1 cellular context compared by ENCODE assay signal in the genomic region with DNA sequence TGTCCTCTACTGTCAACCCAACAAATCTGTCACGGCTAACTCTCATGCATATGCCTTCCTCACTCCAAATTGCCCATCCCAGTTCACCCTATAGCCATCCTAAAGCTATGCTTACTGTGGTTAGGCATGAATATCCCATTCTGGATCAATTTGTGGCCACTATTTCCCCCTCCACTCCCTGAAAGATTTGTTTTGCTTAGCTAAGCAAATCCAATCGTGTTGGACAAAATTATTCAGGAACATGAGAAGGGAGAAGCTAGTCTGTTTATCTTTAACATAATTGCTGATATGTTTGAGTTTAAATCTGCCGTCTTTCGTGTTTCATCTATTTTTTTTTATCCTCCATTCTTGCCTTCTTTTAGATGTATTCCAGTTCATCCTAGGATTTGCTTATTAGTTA.
TF ChIP-seq lines count a peak whose summit lies in the region.

No MANE protein-coding gene starts in this region.

TF ChIP-seq in K562, 482 proteins besides CTCF, POLR2A, EP300 and RAD21 (continued from another document):
- TF ChIP-seq, protein P1, sequence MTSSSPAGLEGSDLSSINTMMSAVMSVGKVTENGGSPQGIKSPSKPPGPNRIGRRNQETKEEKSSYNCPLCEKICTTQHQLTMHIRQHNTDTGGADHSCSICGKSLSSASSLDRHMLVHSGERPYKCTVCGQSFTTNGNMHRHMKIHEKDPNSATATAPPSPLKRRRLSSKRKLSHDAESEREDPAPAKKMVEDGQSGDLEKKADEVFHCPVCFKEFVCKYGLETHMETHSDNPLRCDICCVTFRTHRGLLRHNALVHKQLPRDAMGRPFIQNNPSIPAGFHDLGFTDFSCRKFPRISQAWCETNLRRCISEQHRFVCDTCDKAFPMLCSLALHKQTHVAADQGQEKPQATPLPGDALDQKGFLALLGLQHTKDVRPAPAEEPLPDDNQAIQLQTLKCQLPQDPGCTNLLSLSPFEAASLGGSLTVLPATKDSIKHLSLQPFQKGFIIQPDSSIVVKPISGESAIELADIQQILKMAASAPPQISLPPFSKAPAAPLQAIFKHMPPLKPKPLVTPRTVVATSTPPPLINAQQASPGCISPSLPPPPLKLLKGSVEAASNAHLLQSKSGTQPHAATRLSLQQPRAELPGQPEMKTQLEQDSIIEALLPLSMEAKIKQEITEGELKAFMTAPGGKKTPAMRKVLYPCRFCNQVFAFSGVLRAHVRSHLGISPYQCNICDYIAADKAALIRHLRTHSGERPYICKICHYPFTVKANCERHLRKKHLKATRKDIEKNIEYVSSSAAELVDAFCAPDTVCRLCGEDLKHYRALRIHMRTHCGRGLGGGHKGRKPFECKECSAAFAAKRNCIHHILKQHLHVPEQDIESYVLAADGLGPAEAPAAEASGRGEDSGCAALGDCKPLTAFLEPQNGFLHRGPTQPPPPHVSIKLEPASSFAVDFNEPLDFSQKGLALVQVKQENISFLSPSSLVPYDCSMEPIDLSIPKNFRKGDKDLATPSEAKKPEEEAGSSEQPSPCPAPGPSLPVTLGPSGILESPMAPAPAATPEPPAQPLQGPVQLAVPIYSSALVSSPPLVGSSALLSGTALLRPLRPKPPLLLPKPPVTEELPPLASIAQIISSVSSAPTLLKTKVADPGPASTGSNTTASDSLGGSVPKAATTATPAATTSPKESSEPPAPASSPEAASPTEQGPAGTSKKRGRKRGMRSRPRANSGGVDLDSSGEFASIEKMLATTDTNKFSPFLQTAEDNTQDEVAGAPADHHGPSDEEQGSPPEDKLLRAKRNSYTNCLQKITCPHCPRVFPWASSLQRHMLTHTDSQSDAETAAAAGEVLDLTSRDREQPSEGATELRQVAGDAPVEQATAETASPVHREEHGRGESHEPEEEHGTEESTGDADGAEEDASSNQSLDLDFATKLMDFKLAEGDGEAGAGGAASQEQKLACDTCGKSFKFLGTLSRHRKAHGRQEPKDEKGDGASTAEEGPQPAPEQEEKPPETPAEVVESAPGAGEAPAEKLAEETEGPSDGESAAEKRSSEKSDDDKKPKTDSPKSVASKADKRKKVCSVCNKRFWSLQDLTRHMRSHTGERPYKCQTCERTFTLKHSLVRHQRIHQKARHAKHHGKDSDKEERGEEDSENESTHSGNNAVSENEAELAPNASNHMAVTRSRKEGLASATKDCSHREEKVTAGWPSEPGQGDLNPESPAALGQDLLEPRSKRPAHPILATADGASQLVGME (CRISPR knock-in tag; IDR thresholded peaks at IDR 0.05) = no peak
- TF ChIP-seq, protein P2, sequence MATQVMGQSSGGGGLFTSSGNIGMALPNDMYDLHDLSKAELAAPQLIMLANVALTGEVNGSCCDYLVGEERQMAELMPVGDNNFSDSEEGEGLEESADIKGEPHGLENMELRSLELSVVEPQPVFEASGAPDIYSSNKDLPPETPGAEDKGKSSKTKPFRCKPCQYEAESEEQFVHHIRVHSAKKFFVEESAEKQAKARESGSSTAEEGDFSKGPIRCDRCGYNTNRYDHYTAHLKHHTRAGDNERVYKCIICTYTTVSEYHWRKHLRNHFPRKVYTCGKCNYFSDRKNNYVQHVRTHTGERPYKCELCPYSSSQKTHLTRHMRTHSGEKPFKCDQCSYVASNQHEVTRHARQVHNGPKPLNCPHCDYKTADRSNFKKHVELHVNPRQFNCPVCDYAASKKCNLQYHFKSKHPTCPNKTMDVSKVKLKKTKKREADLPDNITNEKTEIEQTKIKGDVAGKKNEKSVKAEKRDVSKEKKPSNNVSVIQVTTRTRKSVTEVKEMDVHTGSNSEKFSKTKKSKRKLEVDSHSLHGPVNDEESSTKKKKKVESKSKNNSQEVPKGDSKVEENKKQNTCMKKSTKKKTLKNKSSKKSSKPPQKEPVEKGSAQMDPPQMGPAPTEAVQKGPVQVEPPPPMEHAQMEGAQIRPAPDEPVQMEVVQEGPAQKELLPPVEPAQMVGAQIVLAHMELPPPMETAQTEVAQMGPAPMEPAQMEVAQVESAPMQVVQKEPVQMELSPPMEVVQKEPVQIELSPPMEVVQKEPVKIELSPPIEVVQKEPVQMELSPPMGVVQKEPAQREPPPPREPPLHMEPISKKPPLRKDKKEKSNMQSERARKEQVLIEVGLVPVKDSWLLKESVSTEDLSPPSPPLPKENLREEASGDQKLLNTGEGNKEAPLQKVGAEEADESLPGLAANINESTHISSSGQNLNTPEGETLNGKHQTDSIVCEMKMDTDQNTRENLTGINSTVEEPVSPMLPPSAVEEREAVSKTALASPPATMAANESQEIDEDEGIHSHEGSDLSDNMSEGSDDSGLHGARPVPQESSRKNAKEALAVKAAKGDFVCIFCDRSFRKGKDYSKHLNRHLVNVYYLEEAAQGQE (CRISPR knock-in tag; IDR thresholded peaks at IDR 0.05; ENCODE audit: low read depth) = no peak
- TF ChIP-seq NFATC3 (IDR thresholded peaks at IDR 0.05) = no peak
- no peak for TF ChIP-seq RBM14 (IDR thresholded peaks at IDR 0.05; ENCODE audit: borderline replicate concordance, insufficient read depth, low read depth, low read length)
- peak; percentile 47 for TF ChIP-seq MAFG (tag; conservative IDR thresholded peaks at IDR 0.05)
- TF ChIP-seq, protein P3, sequence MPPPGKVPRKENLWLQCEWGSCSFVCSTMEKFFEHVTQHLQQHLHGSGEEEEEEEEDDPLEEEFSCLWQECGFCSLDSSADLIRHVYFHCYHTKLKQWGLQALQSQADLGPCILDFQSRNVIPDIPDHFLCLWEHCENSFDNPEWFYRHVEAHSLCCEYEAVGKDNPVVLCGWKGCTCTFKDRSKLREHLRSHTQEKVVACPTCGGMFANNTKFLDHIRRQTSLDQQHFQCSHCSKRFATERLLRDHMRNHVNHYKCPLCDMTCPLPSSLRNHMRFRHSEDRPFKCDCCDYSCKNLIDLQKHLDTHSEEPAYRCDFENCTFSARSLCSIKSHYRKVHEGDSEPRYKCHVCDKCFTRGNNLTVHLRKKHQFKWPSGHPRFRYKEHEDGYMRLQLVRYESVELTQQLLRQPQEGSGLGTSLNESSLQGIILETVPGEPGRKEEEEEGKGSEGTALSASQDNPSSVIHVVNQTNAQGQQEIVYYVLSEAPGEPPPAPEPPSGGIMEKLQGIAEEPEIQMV (tag; conservative IDR thresholded peaks at IDR 0.05; ENCODE audit: low read depth) = no peak
- no peak for TF ChIP-seq DIDO1 (tag; IDR thresholded peaks at IDR 0.05; ENCODE audit: low read depth)
- peak; percentile 73 for TF ChIP-seq MAFF (IDR thresholded peaks at IDR 0.05; ENCODE audit: low read length)
- peak; percentile 37; the same call in 1 of the 2 replicates for TF ChIP-seq C11orf30 (IDR thresholded peaks at IDR 0.05; ENCODE audit: low read depth)
- peak; percentile 76 for TF ChIP-seq ZNF316 (IDR thresholded peaks at IDR 0.05)
- no peak for TF ChIP-seq CBFB (CRISPR knock-in tag; IDR thresholded peaks at IDR 0.05)
- TF ChIP-seq RBM34 (IDR thresholded peaks at IDR 0.05; ENCODE audit: borderline replicate concordance, insufficient read depth, low read length) = no peak
- TF ChIP-seq NCOA1 (IDR thresholded peaks at IDR 0.05; ENCODE audit: low read depth) = no peak
- no peak for TF ChIP-seq HEY1 (CRISPR knock-in tag; IDR thresholded peaks at IDR 0.05; ENCODE audit: borderline replicate concordance)
- TF ChIP-seq ZNF24 (IDR thresholded peaks at IDR 0.05) = no peak
- no peak for TF ChIP-seq BRD4 (IDR thresholded peaks at IDR 0.05)
